In the genomic region with DNA sequence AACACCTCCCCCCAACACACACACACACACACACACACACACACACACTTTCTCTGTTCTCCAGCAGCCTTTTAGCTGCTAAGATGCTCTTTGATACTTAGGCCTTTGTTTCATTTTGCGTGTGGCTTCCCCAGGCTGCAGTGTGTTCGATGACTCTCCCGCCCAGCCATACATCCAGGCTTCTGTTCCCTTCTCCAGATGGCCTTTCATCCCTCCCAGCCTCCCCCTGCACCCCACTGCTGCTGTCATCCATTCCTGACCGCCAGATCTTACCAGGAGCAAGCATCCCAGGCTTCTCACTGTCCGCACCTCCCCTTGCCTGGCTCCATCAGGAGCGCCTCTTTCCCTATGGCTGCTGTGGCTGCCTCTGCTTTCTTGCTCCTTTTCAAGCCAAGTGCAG, we compare ENCODE assay signal across 13 cellular contexts.
DNase-seq lines count a peak whose midpoint lies in the region; ATAC-seq and TF ChIP-seq lines count a peak whose summit lies in the region.
"Had no signal": no experiment of that assay in that cellular context is flagged by ENCODE, and none has a peak within 500 bp of the region (broad histone marks: within the 10 kb centered on the region; RNA-seq: fewer than 3 reads in every experiment).

No MANE protein-coding gene starts in this region.

- POLR2A ChIA-PET in WTC11 (lab: Charles Lee), result interaction anchor here (0.5 kb wide), 1 partner anchor 1132 kb away, joined by 4 read pairs; no protein-coding TSS in a partner anchor

- H3K4me3 ChIP-seq in ascending aorta, result no peak overlapping the region
- H3K4me3 ChIP-seq: left lung had no signal

- intact Hi-C loops in ascending aorta (cut with DNase I), result loop anchor here (5.0 kb wide), 3 partner anchors 117 to 297 kb away; a partner anchor contains a TSS

- TF ChIP-seq CTCF in WTC11 (IDR thresholded peaks at IDR 0.05) (no peak), ascending aorta (IDR thresholded peaks at IDR 0.05) (no peak)

- H3K27ac ChIP-seq in ascending aorta, result no peak overlapping the region

- H3K36me3 Mint-ChIP-seq in WTC11, result no peaks in the 10 kb centered on the region; the same call in 1 of the 2 replicates
- peaks cover 4% of the 10 kb centered on the region for H3K36me3 Mint-ChIP-seq in memory B cell
- H3K36me3 Mint-ChIP-seq in stimulated activated effector memory CD8-positive, alpha-beta T cell treated with anti-CD3 and anti-CD28 coated beads, Interleukin-12 subunit alpha, Interleukin-12 subunit beta, amount 100 ng/mL, for 72 hours, result peaks cover 57% of the 10 kb centered on the region

- H3K36me3 ChIP-seq in ascending aorta, result no peaks in the 10 kb centered on the region

- no peak overlapping the region for H3K4me3 Mint-ChIP-seq in WTC11
- H3K4me3 Mint-ChIP-seq in memory B cell, result peak overlapping the region; percentile 50
- H3K4me3 Mint-ChIP-seq in stimulated activated effector memory CD8-positive, alpha-beta T cell treated with anti-CD3 and anti-CD28 coated beads, Interleukin-12 subunit alpha, Interleukin-12 subunit beta, amount 100 ng/mL, for 72 hours, result no peak overlapping the region

- no peaks in the 10 kb centered on the region for H3K9me3 Mint-ChIP-seq in WTC11
- no peaks in the 10 kb centered on the region for H3K9me3 Mint-ChIP-seq in memory B cell
- H3K9me3 Mint-ChIP-seq in stimulated activated effector memory CD8-positive, alpha-beta T cell treated with anti-CD3 and anti-CD28 coated beads, Interleukin-12 subunit alpha, Interleukin-12 subunit beta, amount 100 ng/mL, for 72 hours, result no peaks in the 10 kb centered on the region

- DNase-seq in NCI-H82 (lab: John Stamatoyannopoulos, UW) (peak; percentile 14), NCI-H82 treated with DMSO at 0.1 percent for 48 hours (lab: John Stamatoyannopoulos, UW; ENCODE audit: unreplicated experiment) (no peak), WTC11 (ENCODE audit: low spot score) (no peak), memory B cell (ENCODE audit: low spot score in 2 of 2) (no peak), ureter (ENCODE audit: low spot score) (no peak), ascending aorta (ENCODE audit: low spot score in 2 of 2) (no peak), H4 (ENCODE audit: low spot score) (no peak)
- DNase-seq in stimulated activated effector memory CD8-positive, alpha-beta T cell treated with anti-CD3 and anti-CD28 coated beads, Interleukin-12 subunit alpha, Interleukin-12 subunit beta, amount 100 ng/mL, for 72 hours (ENCODE audit: low spot score in 2 of 2), result no peak
- DNase-seq: cortex of kidney; left lung; NCI-H1092; OCI-M1; stimulated activated naive CD8-positive, alpha-beta T cell treated with anti-CD3 and anti-CD28 coated beads, Interleukin-15, Interleukin-2, amounts not matched to agents 100 U/mL and 50 U/mL, for 24 hours had no signal

- CTCF ChIA-PET in WTC11 (lab: Charles Lee), result no interaction called here

- H3K27ac Mint-ChIP-seq in WTC11 (peak overlapping the region; percentile 68; the same call in 1 of the 2 replicates), memory B cell (peak overlapping the region; percentile 62)
- H3K27ac Mint-ChIP-seq in stimulated activated effector memory CD8-positive, alpha-beta T cell treated with anti-CD3 and anti-CD28 coated beads, Interleukin-12 subunit alpha, Interleukin-12 subunit beta, amount 100 ng/mL, for 72 hours, result peak overlapping the region; percentile 76

- no peaks in the 10 kb centered on the region for H3K27me3 ChIP-seq in ascending aorta
- H3K27me3 ChIP-seq: left lung had no signal

- peaks cover 37 to 54% of the 10 kb centered on the region in 2 donors for H3K4me1 ChIP-seq in ascending aorta

- H3K4me1 Mint-ChIP-seq in WTC11, result peaks cover 7% of the 10 kb centered on the region
- H3K4me1 Mint-ChIP-seq in memory B cell, result peaks cover 65% of the 10 kb centered on the region
- H3K4me1 Mint-ChIP-seq in stimulated activated effector memory CD8-positive, alpha-beta T cell treated with anti-CD3 and anti-CD28 coated beads, Interleukin-12 subunit alpha, Interleukin-12 subunit beta, amount 100 ng/mL, for 72 hours, result peaks cover 64% of the 10 kb centered on the region

- no peaks in the 10 kb centered on the region for H3K9me3 ChIP-seq in ascending aorta
- H3K9me3 ChIP-seq: left lung had no signal

- ATAC-seq in WTC11, result no peak
- ATAC-seq in memory B cell (ENCODE audit: low read depth), result no peak
- ATAC-seq in stimulated activated effector memory CD8-positive, alpha-beta T cell treated with anti-CD3 and anti-CD28 coated beads, Interleukin-12 subunit alpha, Interleukin-12 subunit beta, amount 100 ng/mL, for 72 hours, result no peak
- ATAC-seq: left lung; stimulated activated naive CD8-positive, alpha-beta T cell treated with anti-CD3 and anti-CD28 coated beads, Interleukin-15, Interleukin-2, amounts not matched to agents 100 U/mL and 50 U/mL, for 24 hours had no signal

- H3K27me3 Mint-ChIP-seq in WTC11 (ENCODE audit: low read depth) (no peaks in the 10 kb centered on the region), memory B cell (no peaks in the 10 kb centered on the region)

TF ChIP-seq in WTC11, 78 proteins besides CTCF, POLR2A, EP300 and RAD21 (continues in another document):
- TF ChIP-seq SMAD4 (CRISPR knock-in tag; IDR thresholded peaks at IDR 0.05) (no peak), TCF7 (CRISPR knock-in tag; IDR thresholded peaks at IDR 0.05; ENCODE audit: low read depth) (no peak), CREB1 (CRISPR knock-in tag; IDR thresholded peaks at IDR 0.05) (no peak), ZNF263 (CRISPR knock-in tag; IDR thresholded peaks at IDR 0.05; ENCODE audit: low read depth) (no peak), ZNF423 (CRISPR knock-in tag; IDR thresholded peaks at IDR 0.05) (no peak)
- TF ChIP-seq, protein P1, sequence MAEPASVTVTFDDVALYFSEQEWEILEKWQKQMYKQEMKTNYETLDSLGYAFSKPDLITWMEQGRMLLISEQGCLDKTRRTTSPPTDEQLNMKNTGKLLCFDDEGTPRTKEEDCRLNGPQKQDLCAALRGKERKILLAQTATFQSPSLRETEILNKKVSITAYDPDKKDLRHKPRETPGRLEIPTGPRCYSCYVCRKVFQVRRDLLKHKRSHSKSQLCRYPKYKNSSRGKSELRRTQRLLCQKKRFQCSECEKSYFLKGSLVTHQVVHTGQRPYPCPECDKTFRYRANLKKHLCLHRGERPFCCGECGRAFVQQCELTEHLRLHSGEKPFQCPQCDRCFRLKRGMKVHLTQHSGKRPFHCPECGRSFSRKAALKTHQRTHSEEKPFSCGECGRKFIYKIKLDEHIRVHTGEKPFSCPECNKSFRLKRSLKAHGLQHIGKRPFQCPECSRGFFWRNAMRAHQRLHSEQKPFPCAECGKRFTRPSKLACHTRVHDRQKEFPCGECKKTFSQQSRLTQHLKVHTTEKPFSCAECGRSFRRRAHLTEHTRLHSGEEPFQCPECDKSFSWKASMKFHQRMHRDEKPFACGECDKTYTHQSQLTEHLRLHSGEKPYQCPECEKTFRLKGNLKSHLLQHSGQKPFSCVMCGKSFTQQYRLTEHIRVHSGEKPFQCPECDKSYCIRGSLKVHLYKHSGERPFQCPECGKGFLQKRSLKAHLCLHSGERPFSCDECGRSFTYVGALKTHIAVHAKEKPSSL (CRISPR knock-in tag; conservative IDR thresholded peaks at IDR 0.05), result no peak
- TF ChIP-seq, protein P2, sequence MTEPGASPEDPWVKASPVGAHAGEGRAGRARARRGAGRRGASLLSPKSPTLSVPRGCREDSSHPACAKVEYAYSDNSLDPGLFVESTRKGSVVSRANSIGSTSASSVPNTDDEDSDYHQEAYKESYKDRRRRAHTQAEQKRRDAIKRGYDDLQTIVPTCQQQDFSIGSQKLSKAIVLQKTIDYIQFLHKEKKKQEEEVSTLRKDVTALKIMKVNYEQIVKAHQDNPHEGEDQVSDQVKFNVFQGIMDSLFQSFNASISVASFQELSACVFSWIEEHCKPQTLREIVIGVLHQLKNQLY (CRISPR knock-in tag; IDR thresholded peaks at IDR 0.05), result no peak
- TF ChIP-seq, protein P3, sequence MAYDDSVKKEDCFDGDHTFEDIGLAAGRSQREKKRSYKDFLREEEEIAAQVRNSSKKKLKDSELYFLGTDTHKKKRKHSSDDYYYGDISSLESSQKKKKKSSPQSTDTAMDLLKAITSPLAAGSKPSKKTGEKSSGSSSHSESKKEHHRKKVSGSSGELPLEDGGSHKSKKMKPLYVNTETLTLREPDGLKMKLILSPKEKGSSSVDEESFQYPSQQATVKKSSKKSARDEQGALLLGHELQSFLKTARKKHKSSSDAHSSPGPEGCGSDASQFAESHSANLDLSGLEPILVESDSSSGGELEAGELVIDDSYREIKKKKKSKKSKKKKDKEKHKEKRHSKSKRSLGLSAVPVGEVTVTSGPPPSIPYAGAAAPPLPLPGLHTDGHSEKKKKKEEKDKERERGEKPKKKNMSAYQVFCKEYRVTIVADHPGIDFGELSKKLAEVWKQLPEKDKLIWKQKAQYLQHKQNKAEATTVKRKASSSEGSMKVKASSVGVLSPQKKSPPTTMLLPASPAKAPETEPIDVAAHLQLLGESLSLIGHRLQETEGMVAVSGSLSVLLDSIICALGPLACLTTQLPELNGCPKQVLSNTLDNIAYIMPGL (CRISPR knock-in tag; IDR thresholded peaks at IDR 0.05), result no peak
- TF ChIP-seq, protein P4, sequence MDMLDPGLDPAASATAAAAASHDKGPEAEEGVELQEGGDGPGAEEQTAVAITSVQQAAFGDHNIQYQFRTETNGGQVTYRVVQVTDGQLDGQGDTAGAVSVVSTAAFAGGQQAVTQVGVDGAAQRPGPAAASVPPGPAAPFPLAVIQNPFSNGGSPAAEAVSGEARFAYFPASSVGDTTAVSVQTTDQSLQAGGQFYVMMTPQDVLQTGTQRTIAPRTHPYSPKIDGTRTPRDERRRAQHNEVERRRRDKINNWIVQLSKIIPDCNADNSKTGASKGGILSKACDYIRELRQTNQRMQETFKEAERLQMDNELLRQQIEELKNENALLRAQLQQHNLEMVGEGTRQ (CRISPR knock-in tag; IDR thresholded peaks at IDR 0.05), result no peak
- TF ChIP-seq, protein P5, sequence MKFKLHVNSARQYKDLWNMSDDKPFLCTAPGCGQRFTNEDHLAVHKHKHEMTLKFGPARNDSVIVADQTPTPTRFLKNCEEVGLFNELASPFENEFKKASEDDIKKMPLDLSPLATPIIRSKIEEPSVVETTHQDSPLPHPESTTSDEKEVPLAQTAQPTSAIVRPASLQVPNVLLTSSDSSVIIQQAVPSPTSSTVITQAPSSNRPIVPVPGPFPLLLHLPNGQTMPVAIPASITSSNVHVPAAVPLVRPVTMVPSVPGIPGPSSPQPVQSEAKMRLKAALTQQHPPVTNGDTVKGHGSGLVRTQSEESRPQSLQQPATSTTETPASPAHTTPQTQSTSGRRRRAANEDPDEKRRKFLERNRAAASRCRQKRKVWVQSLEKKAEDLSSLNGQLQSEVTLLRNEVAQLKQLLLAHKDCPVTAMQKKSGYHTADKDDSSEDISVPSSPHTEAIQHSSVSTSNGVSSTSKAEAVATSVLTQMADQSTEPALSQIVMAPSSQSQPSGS (CRISPR knock-in tag; IDR thresholded peaks at IDR 0.05; ENCODE audit: borderline replicate concordance, low read depth), result no peak
